In the genomic region with DNA sequence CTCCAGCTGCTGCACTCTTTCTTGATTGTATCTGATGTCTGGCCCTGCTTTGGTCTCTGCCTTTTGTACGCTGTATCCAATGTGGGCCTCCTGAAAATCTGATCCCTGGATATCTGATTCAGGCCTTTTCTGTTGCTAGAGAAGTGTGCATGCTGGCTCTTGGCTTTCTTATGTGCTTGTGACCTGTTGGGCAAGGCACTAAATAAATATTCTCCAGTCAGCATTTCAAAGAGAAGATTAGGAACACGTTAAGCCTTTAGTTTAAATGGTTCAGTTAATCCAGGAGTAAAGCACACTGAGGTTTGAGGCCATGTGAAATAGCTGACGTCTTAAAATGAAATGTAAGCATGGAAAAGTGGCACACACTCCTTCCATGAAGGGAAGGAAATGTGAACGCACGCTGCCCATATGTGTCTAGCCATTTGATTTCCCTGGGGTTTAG, we compare ENCODE assay signal across 18 cellular contexts. TPM values are rescaled to one million over a fixed set of nuclear protein-coding genes. Genes with fewer than 3 reads are reported as not detected.
A peak's percentile ranks its signal among the peaks of the same experiment; 100 is the strongest.
DNase-seq lines count a peak whose midpoint lies in the region; ATAC-seq and TF ChIP-seq lines count a peak whose summit lies in the region.
"Had no signal": no experiment of that assay in that cellular context is flagged by ENCODE, and none has a peak within 500 bp of the region (broad histone marks: within the 10 kb centered on the region; RNA-seq: fewer than 3 reads in every experiment).

No MANE protein-coding gene starts in this region.

- peak overlapping the region; percentile 80 for H2BK5ac ChIP-seq in trophoblast cell (ENCODE audit: low read depth, low read length, poor library complexity)

- no peak overlapping the region for H4K8ac ChIP-seq in trophoblast cell (ENCODE audit: low read depth, low read length)

- no peak overlapping the region for H3K9ac ChIP-seq in trophoblast cell (ENCODE audit: low read length)

- H3K18ac ChIP-seq in trophoblast cell (ENCODE audit: low read length), result no peak overlapping the region

- H3K4me2 ChIP-seq in hepatocyte (peak overlapping the region; percentile 43), trophoblast cell (ENCODE audit: low read length) (no peak overlapping the region)

- peaks cover 29% of the 10 kb centered on the region for H3K79me1 ChIP-seq in trophoblast cell (ENCODE audit: low read length)

- H4K91ac ChIP-seq in trophoblast cell (ENCODE audit: low read depth, low read length), result peak overlapping the region; percentile 22

- H3K9me2 ChIP-seq in hepatocyte (replicated peaks; ENCODE audit: insufficient read depth), result no peaks in the 10 kb centered on the region

- H4K12ac ChIP-seq in trophoblast cell (ENCODE audit: low read depth, low read length), result no peak overlapping the region

- no peak overlapping the region for H2AK5ac ChIP-seq in trophoblast cell (ENCODE audit: low read length)

- peak overlapping the region; percentile 76 for H3K27ac ChIP-seq in hepatocyte
- peak overlapping the region; percentile 55 for H3K27ac ChIP-seq in trophoblast cell (ENCODE audit: low read depth, low read length)

- H3K79me2 ChIP-seq in hepatocyte (no peaks in the 10 kb centered on the region), trophoblast cell (ENCODE audit: control insufficient read depth, insufficient read depth, low read length, poor library complexity) (peaks cover 5% of the 10 kb centered on the region)

- TF ChIP-seq CTCF in BE2C (IDR thresholded peaks at IDR 0.05; ENCODE audit: low read depth, low read length) (no peak), hepatocyte (IDR thresholded peaks at IDR 0.05; ENCODE audit: poor library complexity) (no peak)

- H3K9me3 ChIP-seq in BE2C (no peaks in the 10 kb centered on the region), hepatocyte (ENCODE audit: low read depth) (no peaks in the 10 kb centered on the region), trophoblast cell (ENCODE audit: insufficient read depth, low read depth, low read length) (peaks cover 3% of the 10 kb centered on the region)
- H3K9me3 ChIP-seq: mucosa of descending colon had no signal

- peak overlapping the region; percentile 63 for H2BK120ac ChIP-seq in trophoblast cell (ENCODE audit: insufficient read depth, low read length, poor library complexity)

- H3K4me3 ChIP-seq in BE2C (ENCODE audit: low read depth, low read length), result no peak overlapping the region
- H3K4me3 ChIP-seq in hepatocyte, result no peak overlapping the region
- H3K4me3 ChIP-seq in trophoblast cell (ENCODE audit: low read depth, low read length), result no peak overlapping the region
- H3K4me3 ChIP-seq: mucosa of descending colon had no signal

- H4K20me1 ChIP-seq in hepatocyte (ENCODE audit: insufficient read depth, poor library complexity, severe bottlenecking), result no peaks in the 10 kb centered on the region

- no peak overlapping the region for H3K23ac ChIP-seq in trophoblast cell (ENCODE audit: low read length)

- H3K4me1 ChIP-seq in BE2C, result peaks cover 7% of the 10 kb centered on the region
- H3K4me1 ChIP-seq in hepatocyte (ENCODE audit: insufficient read depth), result peaks cover 46% of the 10 kb centered on the region
- H3K4me1 ChIP-seq in trophoblast cell (ENCODE audit: control insufficient read depth in 1 of 2, insufficient read depth in 2 of 2, low read length in 2 of 2), result peaks cover 30 to 33% of the 10 kb centered on the region in 2 experiments

- 23% methylated on average over 5 of the region's 5 CpGs for WGBS in hepatocyte (ENCODE audit: low lambda C conversion rate, missing lambda C conversion rate)
- WGBS in trophoblast cell (ENCODE audit: extremely low coverage, insufficient coverage, insufficient read length), result no CpG with 5 or more reads among the region's 5 CpGs

- H3K36me3 ChIP-seq in BE2C (no peaks in the 10 kb centered on the region), hepatocyte (replicated peaks; ENCODE audit: insufficient read depth, low read depth) (no peaks in the 10 kb centered on the region), trophoblast cell (ENCODE audit: control insufficient read depth in 1 of 2, insufficient read depth in 2 of 2, low read length in 2 of 2) (no peaks in the 10 kb centered on the region)

- no peak for ATAC-seq in GM21447 (IDR thresholded peaks at IDR 0.05; ENCODE audit: unreplicated experiment)
- ATAC-seq in HG03108 (IDR thresholded peaks at IDR 0.05; ENCODE audit: unreplicated experiment), result no peak
- ATAC-seq: activated T-helper 17 cell treated with anti-CD3 and anti-CD28 coated beads, Interleukin-2, amount 50 U/mL, for 72 hours; mucosa of descending colon had no signal

- no peak overlapping the region for H2AFZ ChIP-seq in hepatocyte
- H2AFZ ChIP-seq in trophoblast cell (ENCODE audit: insufficient read depth, low read length, poor library complexity), result no peak overlapping the region

- H2BK12ac ChIP-seq in trophoblast cell (ENCODE audit: low read length), result peak overlapping the region; percentile 89

- no peaks in the 10 kb centered on the region for H3K27me3 ChIP-seq in BE2C
- H3K27me3 ChIP-seq in hepatocyte, result no peaks in the 10 kb centered on the region
- no peaks in the 10 kb centered on the region for H3K27me3 ChIP-seq in trophoblast cell (ENCODE audit: insufficient read depth, low read length)

- H3K14ac ChIP-seq in trophoblast cell (ENCODE audit: low read length), result no peak overlapping the region

- DNase-seq in BE2C, result peak; percentile 10
- peak; percentile 60 for DNase-seq in SK-N-DZ (ENCODE audit: low spot score)
- peak; percentile 74 for DNase-seq in hepatocyte (ENCODE audit: low spot score)
- DNase-seq in trophoblast cell, result no peak
- DNase-seq in NCI-H187 (lab: John Stamatoyannopoulos, UW), result no peak
- DNase-seq in activated CD4-positive, alpha-beta T cell treated with anti-CD3 and anti-CD28 coated beads for 48 hours, result no peak
- DNase-seq: activated CD4-positive, alpha-beta T cell treated with anti-CD3 and anti-CD28 coated beads for 1 hour; activated naive CD8-positive, alpha-beta T cell treated with anti-CD3 and anti-CD28 coated beads, Interleukin-2, amount 10 ng/mL, durations not matched to agents 7 days and 5 days; C1 segment of cervical spinal cord; HFFc6; mucosa of descending colon; NCI-H1092; NCI-H524; occipital lobe; stimulated activated CD4-positive, alpha-beta T cell treated with anti-CD3 and anti-CD28 coated beads, Interleukin-4, amount 100 ng/mL, for 24 hours had no signal

- no peak overlapping the region for H3K4ac ChIP-seq in trophoblast cell (ENCODE audit: low read depth, low read length)

RNA-seq across cellular contexts. Expression of gene F3, which starts 9.3 kb away (rescaled TPM):
- polyA plus RNA-seq in BE2C (2012; ENCODE audit: insufficient read depth, insufficient read length, low read depth), result not detected
- 0.63 and 0.78 TPM in 2 replicates for polyA plus RNA-seq in SK-N-DZ (2014; cell fraction: cytosol; rRNA removed)
- 2.5 and 5.0 TPM in 2 replicates for polyA plus RNA-seq in SK-N-DZ (2014; cell fraction: nucleus; rRNA removed)
- total RNA-seq in hepatocyte, result 261 and 281 TPM in 2 replicates
- 390 and 412 TPM in 2 replicates for polyA plus RNA-seq in hepatocyte
- polyA plus RNA-seq in trophoblast cell (2013), result 43.0 and 43.9 TPM in 2 replicates
- total RNA-seq: activated T-helper 17 cell treated with anti-CD3 and anti-CD28 coated beads, Interleukin-2, amount 50 U/mL, for 72 hours had no signal

Comparison
In these comparisons a context has a peak if more than half of its experiments do, and no peak if none do; other contexts are left out.
1. DNase-seq: peak in BE2C (single experiment), SK-N-DZ (single experiment) and hepatocyte (single experiment); none in trophoblast cell (0 of 2), NCI-H187 (0 of 2) and activated CD4-positive, alpha-beta T cell treated with anti-CD3 and anti-CD28 coated beads for 48 hours (single experiment).